In the genomic region with DNA sequence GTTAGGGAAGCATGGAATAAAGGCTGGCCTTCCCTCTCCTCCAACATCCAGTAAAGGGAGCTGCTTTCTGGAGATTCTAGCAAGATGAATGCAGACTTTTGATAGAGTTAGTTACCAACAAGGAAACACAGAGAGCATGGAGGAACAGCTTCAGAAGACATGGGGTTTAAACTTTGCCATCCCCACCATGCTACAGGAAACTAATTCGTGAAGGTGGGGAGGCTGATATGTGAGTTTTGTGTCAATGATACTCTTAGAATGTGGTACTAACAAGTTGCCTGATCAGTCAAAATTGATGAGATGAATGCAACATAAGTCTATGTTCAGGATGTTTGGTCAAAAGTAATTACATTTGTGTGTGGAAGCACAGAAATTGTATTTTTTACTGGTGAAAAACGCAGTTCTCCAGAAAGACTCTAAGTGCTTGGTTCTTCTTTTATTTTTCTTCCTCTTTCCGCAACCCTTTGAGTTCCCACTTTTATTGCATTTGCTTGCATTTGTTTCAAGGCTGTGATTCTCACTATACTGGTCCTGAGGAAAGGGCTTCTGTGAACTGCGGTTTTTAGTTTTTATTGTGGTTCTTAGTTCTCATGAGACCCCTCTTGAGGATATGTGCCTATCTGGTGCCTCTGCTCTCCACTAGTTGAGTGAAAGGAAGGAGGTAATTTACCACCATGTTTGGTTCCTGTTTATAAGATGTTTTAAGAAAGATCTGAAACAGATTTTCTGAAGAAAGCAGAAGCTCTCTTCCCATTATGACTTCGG, we compare ENCODE assay signal across 19 cellular contexts. TPM values are rescaled to one million over a fixed set of nuclear protein-coding genes. Genes with fewer than 3 reads are reported as not detected.
DNase-seq lines count a peak whose midpoint lies in the region; ATAC-seq and TF ChIP-seq lines count a peak whose summit lies in the region.
"Had no signal": no experiment of that assay in that cellular context is flagged by ENCODE, and none has a peak within 500 bp of the region (broad histone marks: within the 10 kb centered on the region; RNA-seq: fewer than 3 reads in every experiment).

A gene (plus strand): TSS at position 494 of the 765 bp plus-strand sequence. CDS start 262 bp downstream, at position 756.

- ATAC-seq in T-cell (replicated peaks in 1 of 4) (no peak), naive B cell (ENCODE audit: low read depth in 2 of 2) (peak; percentile 82 to 87), HG02763 (IDR thresholded peaks at IDR 0.05; ENCODE audit: unreplicated experiment) (no peak), HG03196 (IDR thresholded peaks at IDR 0.05; ENCODE audit: unreplicated experiment) (no peak), HG03439 (IDR thresholded peaks at IDR 0.05; ENCODE audit: unreplicated experiment) (no peak)
- ATAC-seq: right cardiac atrium had no signal

- no peak for TF ChIP-seq POLR2A in thyroid gland (IDR thresholded peaks at IDR 0.05)

- H3K27me3 Mint-ChIP-seq in IgD-negative memory B cell (no peaks in the 10 kb centered on the region), T-cell (no peaks in the 10 kb centered on the region), naive B cell (no peaks in the 10 kb centered on the region)
- H3K27me3 Mint-ChIP-seq: activated CD4-positive, alpha-beta T cell treated with anti-CD3 and anti-CD28 coated beads, Interleukin-2, amount 10 ng/mL, durations not matched to agents 24 days and 14 days; activated naive CD8-positive, alpha-beta T cell treated with anti-CD3 and anti-CD28 coated beads, Interleukin-2, amount 10 ng/mL, durations not matched to agents 7 days and 5 days had no signal

- H3K27me3 ChIP-seq in thyroid gland, result no peaks in the 10 kb centered on the region

- H3K4me3 ChIP-seq in thyroid gland (replicated peaks in 1 of 3), result no peak within 1 kb of the TSS
- H3K4me3 ChIP-seq: lung had no signal

- WGBS in thyroid gland, 2 donors, result 80 to 81% methylated on average over 5 of the region's 5 CpGs

- no peaks in the 10 kb centered on the region for H3K4me1 ChIP-seq in thyroid gland

- peak; percentile 79 for DNase-seq in CD1c-positive myeloid dendritic cell (ENCODE audit: extremely low spot score)
- DNase-seq in T-cell, result no peak
- DNase-seq in naive B cell, result peak; percentile 28
- DNase-seq in thyroid gland, result no peak
- DNase-seq: activated CD4-positive, alpha-beta T cell treated with anti-CD3 and anti-CD28 coated beads, Interleukin-2, amount 10 ng/mL, durations not matched to agents 24 days and 14 days; activated naive CD8-positive, alpha-beta T cell treated with anti-CD3 and anti-CD28 coated beads, Interleukin-2, amount 10 ng/mL, durations not matched to agents 7 days and 5 days; DMS 273 treated with DMSO at 0.1 percent for 48 hours; HCEC 1CT; NCI-H1930; NCI-H526 treated with DMSO at 0.1 percent for 48 hours; right cardiac atrium; stimulated activated CD4-positive, alpha-beta T cell treated with anti-CD3 and anti-CD28 coated beads, Interleukin-2, amount 100 ng/mL, for 24 hours; T-helper 2 cell had no signal

- H3K9me3 Mint-ChIP-seq in IgD-negative memory B cell, result peaks cover 0 to 4% (median 2%) of the 10 kb centered on the region in 3 donors
- H3K9me3 Mint-ChIP-seq in T-cell, result no peaks in the 10 kb centered on the region
- H3K9me3 Mint-ChIP-seq in naive B cell, result peaks cover 0 to 3% (median 0%) of the 10 kb centered on the region in 7 donors
- H3K9me3 Mint-ChIP-seq: activated CD4-positive, alpha-beta T cell treated with anti-CD3 and anti-CD28 coated beads, Interleukin-2, amount 10 ng/mL, durations not matched to agents 24 days and 14 days; activated naive CD8-positive, alpha-beta T cell treated with anti-CD3 and anti-CD28 coated beads, Interleukin-2, amount 10 ng/mL, durations not matched to agents 7 days and 5 days had no signal

- CTCF ChIA-PET in T-cell (lab: Charles Lee), result no interaction called here

- intact Hi-C loops in thyroid gland (cut with DNase I), result no loop called here

- H3K36me3 ChIP-seq in thyroid gland, result no peaks in the 10 kb centered on the region

- H3K27ac ChIP-seq in thyroid gland, result no peak within 1 kb of the TSS
- H3K27ac ChIP-seq: RWPE1 had no signal

- H3K4me3 Mint-ChIP-seq in IgD-negative memory B cell (peak within 1 kb of the TSS; percentile 28 to 87 (median 72)), T-cell (no peak within 1 kb of the TSS), naive B cell (peak within 1 kb of the TSS; percentile 79 to 95 (median 88))
- H3K4me3 Mint-ChIP-seq: activated CD4-positive, alpha-beta T cell treated with anti-CD3 and anti-CD28 coated beads, Interleukin-2, amount 10 ng/mL, durations not matched to agents 24 days and 14 days; activated naive CD8-positive, alpha-beta T cell treated with anti-CD3 and anti-CD28 coated beads, Interleukin-2, amount 10 ng/mL, durations not matched to agents 7 days and 5 days had no signal

- POLR2A ChIA-PET in T-cell (lab: Charles Lee), result no interaction called here

- H3K36me3 Mint-ChIP-seq in IgD-negative memory B cell (peaks cover 13% of the 10 kb centered on the region), T-cell (peaks cover 39% of the 10 kb centered on the region), naive B cell (peaks cover 20 to 37% of the 10 kb centered on the region in 2 donors)

- H3K27ac Mint-ChIP-seq in IgD-negative memory B cell, result peak within 1 kb of the TSS; percentile 6 to 88 (median 40)
- H3K27ac Mint-ChIP-seq in T-cell, result peak within 1 kb of the TSS; percentile 3 to 30
- H3K27ac Mint-ChIP-seq in naive B cell, result peak within 1 kb of the TSS; percentile 80 to 94 (median 93)
- H3K27ac Mint-ChIP-seq: activated CD4-positive, alpha-beta T cell treated with anti-CD3 and anti-CD28 coated beads, Interleukin-2, amount 10 ng/mL, durations not matched to agents 24 days and 14 days; activated naive CD8-positive, alpha-beta T cell treated with anti-CD3 and anti-CD28 coated beads, Interleukin-2, amount 10 ng/mL, durations not matched to agents 7 days and 5 days had no signal

- no peak for TF ChIP-seq CTCF in thyroid gland (IDR thresholded peaks at IDR 0.05)

- H3K4me1 Mint-ChIP-seq in IgD-negative memory B cell, result peaks cover 13 to 18% (median 15%) of the 10 kb centered on the region in 3 donors
- peaks cover 17 to 20% (median 19%) of the 10 kb centered on the region in 3 donors for H3K4me1 Mint-ChIP-seq in T-cell
- peaks cover 39 to 54% (median 47%) of the 10 kb centered on the region in 3 donors for H3K4me1 Mint-ChIP-seq in naive B cell

- H3K9me3 ChIP-seq in thyroid gland, result no peaks in the 10 kb centered on the region

RNA-seq across cellular contexts. Expression of the gene that starts here (rescaled TPM):
- 6.9 TPM for polyA plus RNA-seq in IgD-negative memory B cell
- 1 to 10 TPM in 3 of 5 donors, under 1 TPM in 2; 0.44 to 2.3 (median 1.3) TPM for total RNA-seq in T-cell
- 10 to 100 TPM; 27.3 to 85.8 (median 33.5) TPM for polyA plus RNA-seq in naive B cell (ENCODE audit: low read depth in 6 of 6)
- total RNA-seq in thyroid gland, result 1 to 10 TPM in 2 of 4 donors, not detected in 2; 2.7 to 3.5 TPM

Comparison
In these comparisons a context has a peak if more than half of its experiments do, and no peak if none do; other contexts are left out.
1. DNase-seq: peak in CD1c-positive myeloid dendritic cell (single experiment) and naive B cell (single experiment); none in T-cell (0 of 34) and thyroid gland (0 of 2).
2. H3K27ac Mint-ChIP-seq: peak in every context shown above with its lines; median percentile 93 in naive B cell; 40 in IgD-negative memory B cell; 16 in T-cell.
3. H3K4me3 Mint-ChIP-seq: peak in IgD-negative memory B cell (4 of 4) and naive B cell (8 of 8); none in T-cell (0 of 3).
4. ATAC-seq: peak in naive B cell (2 of 2); none in T-cell (0 of 4), HG02763 (single experiment), HG03196 (single experiment) and HG03439 (single experiment).